ENCODE assay signal across 26 cellular contexts in genomic region chr3:53815651-53816050, GRCh38. TPM values are rescaled to one million over a fixed set of nuclear protein-coding genes. Genes with fewer than 3 reads are reported as not detected.
A peak's percentile ranks its signal among the peaks of the same experiment; 100 is the strongest.
DNase-seq lines count a peak whose midpoint lies in the region; ATAC-seq and TF ChIP-seq lines count a peak whose summit lies in the region.
"Had no signal": no experiment of that assay in that cellular context is flagged by ENCODE, and none has a peak within 500 bp of the region (broad histone marks: within the 10 kb centered on the region; RNA-seq: fewer than 3 reads in every experiment).

No MANE protein-coding gene starts in this region.

- no peaks in the 10 kb centered on the region for H3K4me1 ChIP-seq in IMR-90 (ENCODE audit: control insufficient read depth, insufficient read depth, low read length)
- H3K4me1 ChIP-seq: SJSA1 had no signal

- CTCF ChIA-PET in activated CD8-positive, alpha-beta memory T cell treated with anti-CD3 and anti-CD28 coated beads, Interleukin-2, amount 10 ng/mL, durations not matched to agents 7 days and 5 days (lab: Charles Lee), result no interaction called here
- CTCF ChIA-PET in IMR-90 (lab: Yijun Ruan, JAX), result no interaction called here
- CTCF ChIA-PET in RWPE1 (lab: Yijun Ruan, JAX), result no interaction called here

- no peak overlapping the region for H4K8ac ChIP-seq in IMR-90 (ENCODE audit: low read depth in 2 of 2, low read length in 2 of 2)

- H2BK15ac ChIP-seq in IMR-90 (ENCODE audit: low read depth, low read length), result no peak overlapping the region

- no peak overlapping the region for H3K56ac ChIP-seq in IMR-90 (ENCODE audit: extremely low read depth, insufficient read depth, low read length)

- ATAC-seq in activated CD8-positive, alpha-beta memory T cell treated with anti-CD3 and anti-CD28 coated beads, Interleukin-2, amount 10 ng/mL, durations not matched to agents 7 days and 5 days, result no peak
- no peak for ATAC-seq in IMR-90 (ENCODE audit: low read depth)
- ATAC-seq: PC-3 had no signal

- no peaks in the 10 kb centered on the region for H3K36me3 ChIP-seq in IMR-90 (ENCODE audit: control insufficient read depth, insufficient read depth, low read length)
- H3K36me3 ChIP-seq: SJSA1 had no signal

- H3K27ac ChIP-seq in IMR-90 (ENCODE audit: insufficient read depth, low read length), result no peak overlapping the region
- H3K27ac ChIP-seq in RWPE1, result no peak overlapping the region
- H3K27ac ChIP-seq: GM23248, SJSA1 had no signal

- H3K23ac ChIP-seq in IMR-90 (ENCODE audit: low read depth, low read length), result no peak overlapping the region

- no peak overlapping the region for H3K4me3 Mint-ChIP-seq in activated CD8-positive, alpha-beta memory T cell treated with anti-CD3 and anti-CD28 coated beads, Interleukin-2, amount 10 ng/mL, durations not matched to agents 7 days and 5 days
- no peak overlapping the region for H3K4me3 Mint-ChIP-seq in chondrocyte (ENCODE audit: unreplicated experiment)
- H3K4me3 Mint-ChIP-seq in osteocyte (ENCODE audit: unreplicated experiment), result no peak overlapping the region
- H3K4me3 Mint-ChIP-seq: H9 had no signal

- H3K36me3 Mint-ChIP-seq in activated CD8-positive, alpha-beta memory T cell treated with anti-CD3 and anti-CD28 coated beads, Interleukin-2, amount 10 ng/mL, durations not matched to agents 7 days and 5 days, result no peaks in the 10 kb centered on the region
- H3K36me3 Mint-ChIP-seq in chondrocyte (ENCODE audit: low read depth), result no peaks in the 10 kb centered on the region
- H3K36me3 Mint-ChIP-seq in osteocyte (ENCODE audit: unreplicated experiment), result no peaks in the 10 kb centered on the region

- H4K5ac ChIP-seq in IMR-90 (ENCODE audit: low read depth, low read length), result no peak overlapping the region

- peaks cover 11% of the 10 kb centered on the region for H3K27me3 ChIP-seq in IMR-90 (ENCODE audit: control insufficient read depth, insufficient read depth, low read length)
- H3K27me3 ChIP-seq: SJSA1 had no signal

- H3K9me1 ChIP-seq in IMR-90 (ENCODE audit: insufficient read depth, low read length), result no peaks in the 10 kb centered on the region

- no peaks in the 10 kb centered on the region for H3K9me3 ChIP-seq in IMR-90 (ENCODE audit: control insufficient read depth, insufficient read depth, low read length)
- H3K9me3 ChIP-seq: SJSA1 had no signal

- no peak overlapping the region for H3K27ac Mint-ChIP-seq in activated CD8-positive, alpha-beta memory T cell treated with anti-CD3 and anti-CD28 coated beads, Interleukin-2, amount 10 ng/mL, durations not matched to agents 7 days and 5 days
- H3K27ac Mint-ChIP-seq in chondrocyte (ENCODE audit: unreplicated experiment) (no peak overlapping the region), osteocyte (ENCODE audit: unreplicated experiment) (no peak overlapping the region)

- H3K18ac ChIP-seq in IMR-90 (ENCODE audit: low read depth, low read length), result no peak overlapping the region

- no peak overlapping the region for H3K4ac ChIP-seq in IMR-90 (ENCODE audit: low read depth, low read length)

- no peak overlapping the region for H2AK9ac ChIP-seq in IMR-90 (replicated peaks; ENCODE audit: low read depth, low read length, poor library complexity)

- in situ Hi-C loops in IMR-90 (cut with MboI; ENCODE audit: low sequenced_read_pairs) (no loop called here), GM13976 (cut with MboI; ENCODE audit: low sequenced_read_pairs, unreplicated experiment) (no loop called here)

- POLR2A ChIA-PET in IMR-90 (lab: Charles Lee; ENCODE audit: unreplicated experiment), result no interaction called here
- POLR2A ChIA-PET in RWPE1 (lab: Yijun Ruan, JAX; ENCODE audit: low non-redundant PET), result no interaction called here

- no peak for TF ChIP-seq RAD21 in IMR-90 (IDR thresholded peaks at IDR 0.05; ENCODE audit: low read length)

- H3K14ac ChIP-seq in IMR-90 (replicated peaks; ENCODE audit: low read depth, low read length), result no peak overlapping the region

- no TSS peak for BruUV-seq in IMR-90 (replicated peaks; lab: Mats Ljungman, UMichigan)

- no peak overlapping the region for H3K4me2 ChIP-seq in IMR-90 (ENCODE audit: low read depth, low read length)

- H3K79me1 ChIP-seq in IMR-90 (ENCODE audit: low read depth in 1 of 2, low read length in 2 of 2), result no peaks in the 10 kb centered on the region

- H2BK120ac ChIP-seq in IMR-90 (ENCODE audit: low read depth, low read length), result no peak overlapping the region

- no peak overlapping the region for H4K91ac ChIP-seq in IMR-90 (ENCODE audit: insufficient read depth, low read depth, low read length)

- no CpG with 5 or more reads among the region's 7 CpGs for WGBS in IMR-90 (ENCODE audit: extremely low coverage in 2 of 2, insufficient read length in 1 of 2), 2 experiments

- no peak overlapping the region for H2BK5ac ChIP-seq in IMR-90 (ENCODE audit: low read depth, low read length, poor library complexity, severe bottlenecking)

- no peak overlapping the region for H3K9ac ChIP-seq in IMR-90 (ENCODE audit: low read depth, low read length)
- H3K9ac ChIP-seq: GM23248 had no signal

- DNase-seq in activated CD8-positive, alpha-beta memory T cell treated with anti-CD3 and anti-CD28 coated beads, Interleukin-2, amount 10 ng/mL, durations not matched to agents 7 days and 5 days, result peak; percentile 27
- DNase-seq in activated CD8-positive, alpha-beta memory T cell treated with anti-CD3 and anti-CD28 coated beads for 24 hours, result no peak
- DNase-seq in IMR-90 (no peak), chondrocyte (ENCODE audit: low spot score) (peak; percentile 63), osteocyte (ENCODE audit: extremely low spot score, unreplicated experiment) (peak; percentile 70), RWPE1 (ENCODE audit: low spot score) (no peak), GOT3 (lab: John Stamatoyannopoulos, UW) (no peak), GM13976 (ENCODE audit: low spot score) (no peak)
- DNase-seq: 8988T, ACHN, Calu3, DND-41, GM23248, H9, KBM-7, NCI-H1105 treated with DMSO at 0.1 percent for 48 hours, NCI-H146, NCI-H2029, NCI-H446, NCI-H524 treated with DMSO at 0.1 percent for 48 hours, NCI-H774, PC-3, Right ventricle myocardium superior had no signal

- no peaks in the 10 kb centered on the region for H4K20me1 ChIP-seq in IMR-90 (ENCODE audit: insufficient read depth, low read length)

- H3K27me3 Mint-ChIP-seq in activated CD8-positive, alpha-beta memory T cell treated with anti-CD3 and anti-CD28 coated beads, Interleukin-2, amount 10 ng/mL, durations not matched to agents 7 days and 5 days, result peaks cover 8% of the 10 kb centered on the region
- H3K27me3 Mint-ChIP-seq in chondrocyte (ENCODE audit: low read depth) (no peaks in the 10 kb centered on the region), osteocyte (ENCODE audit: unreplicated experiment) (no peaks in the 10 kb centered on the region)

- H3K4me1 Mint-ChIP-seq in activated CD8-positive, alpha-beta memory T cell treated with anti-CD3 and anti-CD28 coated beads, Interleukin-2, amount 10 ng/mL, durations not matched to agents 7 days and 5 days, result no peaks in the 10 kb centered on the region
- H3K4me1 Mint-ChIP-seq in chondrocyte (ENCODE audit: low read depth) (no peaks in the 10 kb centered on the region), osteocyte (ENCODE audit: unreplicated experiment) (no peaks in the 10 kb centered on the region)
- H3K4me1 Mint-ChIP-seq: H9 had no signal

- intact Hi-C loops in IMR-90 (cut with micrococcal nuclease), result no loop called here

- dilution Hi-C loops in IMR-90 (cut with HindIII; ENCODE audit: low sequenced_read_pairs, unreplicated experiment), result no loop called here

- TF ChIP-seq CTCF in IMR-90 (conservative IDR thresholded peaks at IDR 0.05; ENCODE audit: low read depth, low read length), result no peak
- TF ChIP-seq CTCF in chondrocyte (IDR thresholded peaks at IDR 0.05), result no peak
- TF ChIP-seq CTCF in osteocyte (IDR thresholded peaks at IDR 0.05), result no peak
- TF ChIP-seq CTCF in RWPE1 (conservative IDR thresholded peaks at IDR 0.05; ENCODE audit: low read depth), result no peak
- no peak for TF ChIP-seq CTCF in GM13976 (IDR thresholded peaks at IDR 0.05; ENCODE audit: borderline replicate concordance, control extremely low read depth, extremely low read depth, insufficient read depth, missing control alignments)

- no peak overlapping the region for H3K4me3 ChIP-seq in IMR-90 (ENCODE audit: insufficient read depth, low read depth, low read length)
- H3K4me3 ChIP-seq: GM23248, SJSA1 had no signal

- no peak for TF ChIP-seq POLR2A in IMR-90 (IDR thresholded peaks at IDR 0.05; ENCODE audit: low read depth, low read length)

- H2AK5ac ChIP-seq in IMR-90 (ENCODE audit: low read depth, low read length), result no peak overlapping the region

- H2AFZ ChIP-seq in IMR-90 (replicated peaks; ENCODE audit: low read length, poor library complexity), result peak overlapping the region; percentile 32
- H2AFZ ChIP-seq: GM23248 had no signal

- no peaks in the 10 kb centered on the region for H3K9me3 Mint-ChIP-seq in activated CD8-positive, alpha-beta memory T cell treated with anti-CD3 and anti-CD28 coated beads, Interleukin-2, amount 10 ng/mL, durations not matched to agents 7 days and 5 days (ENCODE audit: low read depth)
- H3K9me3 Mint-ChIP-seq in chondrocyte (ENCODE audit: low read depth) (no peaks in the 10 kb centered on the region), osteocyte (ENCODE audit: unreplicated experiment) (no peaks in the 10 kb centered on the region)
- H3K9me3 Mint-ChIP-seq: H9 had no signal

- no peak overlapping the region for H2BK20ac ChIP-seq in IMR-90 (ENCODE audit: low read depth, low read length)

TF ChIP-seq in IMR-90, 13 proteins besides CTCF, POLR2A, EP300 and RAD21:
- no peak for TF ChIP-seq RFX5 (IDR thresholded peaks at IDR 0.05; ENCODE audit: low read depth, low read length)

RNA-seq across cellular contexts. Expression of gene CHDH, which starts 30.6 kb away (rescaled TPM):
- total RNA-seq in activated CD8-positive, alpha-beta memory T cell treated with anti-CD3 and anti-CD28 coated beads, Interleukin-2, amount 10 ng/mL, durations not matched to agents 7 days and 5 days, result 1 to 10 TPM in 1 of 2 experiments, under 1 TPM in 1; 0.53 to 1.0 TPM
- total RNA-seq in IMR-90 (2012; rRNA removed) (under 0.01 and 0.28 TPM in 2 replicates), chondrocyte (0.46 to 0.67 TPM (median 0.60 TPM) in 3 replicates), osteocyte (0.81 and 0.86 TPM in 2 replicates)
- 0.07 and 0.19 TPM in 2 replicates for polyA plus RNA-seq in IMR-90 (2012; rRNA removed)
- polyA plus RNA-seq in IMR-90 (2012; cell fraction: cytosol; rRNA removed), result 0.02 and 0.08 TPM in 2 replicates
- 0.23 and 0.29 TPM in 2 replicates for polyA plus RNA-seq in IMR-90 (2012; cell fraction: nucleus; rRNA removed; ENCODE audit: low replicate concordance)
- total RNA-seq: RPMI7951, SJSA1 had no signal
- polyA plus RNA-seq: GM23248 had no signal

RNA-seq across cellular contexts. Expression of gene IL17RB, which starts 30.7 kb away (rescaled TPM):
- 1 to 10 TPM; 2.4 to 7.0 TPM for total RNA-seq in activated CD8-positive, alpha-beta memory T cell treated with anti-CD3 and anti-CD28 coated beads, Interleukin-2, amount 10 ng/mL, durations not matched to agents 7 days and 5 days
- total RNA-seq in IMR-90 (2012; rRNA removed), result under 0.01 TPM in 1 of 2 replicates, not detected in the other
- 0.09 TPM in 1 of 2 replicates, not detected in the other for polyA plus RNA-seq in IMR-90 (2012; rRNA removed)
- polyA plus RNA-seq in IMR-90 (2012; cell fraction: cytosol; rRNA removed), result 0.03 TPM in 1 of 2 replicates, not detected in the other
- polyA plus RNA-seq in IMR-90 (2012; cell fraction: nucleus; rRNA removed; ENCODE audit: low replicate concordance), result 0.12 and 0.25 TPM in 2 replicates
- total RNA-seq in chondrocyte, result 0.22 to 0.36 TPM (median 0.31 TPM) in 3 replicates
- 0.24 and 0.54 TPM in 2 replicates for total RNA-seq in osteocyte
- total RNA-seq: GM23248, LHCN-M2, RPMI7951, SJSA1 had no signal

Comparison
In these comparisons a context has a peak if more than half of its experiments do, and no peak if none do; other contexts are left out.
1. DNase-seq: peak in activated CD8-positive, alpha-beta memory T cell treated with anti-CD3 and anti-CD28 coated beads, Interleukin-2, amount 10 ng/mL, durations not matched to agents 7 days and 5 days (single experiment), chondrocyte (single experiment) and osteocyte (single experiment); none in activated CD8-positive, alpha-beta memory T cell treated with anti-CD3 and anti-CD28 coated beads for 24 hours (single experiment), IMR-90 (single experiment), RWPE1 (single experiment), GOT3 (single experiment) and GM13976 (single experiment).